In the genomic region with DNA sequence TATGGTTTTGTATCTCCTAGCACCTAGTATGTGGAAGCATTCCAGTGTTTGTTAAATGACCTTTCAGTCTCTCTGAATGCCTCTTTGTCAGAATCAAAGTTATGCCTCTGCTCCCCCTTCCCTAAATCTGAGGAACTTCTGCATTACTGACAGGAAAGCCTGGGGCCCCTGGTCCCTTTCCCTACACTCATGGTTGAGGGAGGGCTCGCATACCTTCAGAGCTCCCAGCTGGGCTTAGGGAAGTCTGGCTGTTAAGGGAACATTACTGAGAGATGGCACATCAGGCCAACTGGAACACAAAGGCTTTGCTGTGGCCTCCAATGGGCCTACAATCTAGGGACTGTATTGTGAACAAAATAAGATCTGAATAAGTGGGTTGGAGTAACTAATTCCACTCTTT, we compare ENCODE assay signal across 13 cellular contexts. TPM values are rescaled to one million over a fixed set of nuclear protein-coding genes. Genes with fewer than 3 reads are reported as not detected.
DNase-seq lines count a peak whose midpoint lies in the region; ATAC-seq and TF ChIP-seq lines count a peak whose summit lies in the region.
"Had no signal": no experiment of that assay in that cellular context is flagged by ENCODE, and none has a peak within 500 bp of the region (broad histone marks: within the 10 kb centered on the region; RNA-seq: fewer than 3 reads in every experiment).

No MANE protein-coding gene starts in this region.

- H3K4me1 Mint-ChIP-seq in activated CD4-positive, alpha-beta T cell treated with anti-CD3 and anti-CD28 coated beads for 36 hours = peaks cover 68% of the 10 kb centered on the region
- H3K4me1 Mint-ChIP-seq in HFFc6 (ENCODE audit: low read depth) (peaks cover 84% of the 10 kb centered on the region), chondrocyte (ENCODE audit: low read depth) (peaks cover 70% of the 10 kb centered on the region), progenitor cell of endocrine pancreas (ENCODE audit: low read depth) (peaks cover 46% of the 10 kb centered on the region)

- no peak for ATAC-seq in activated CD4-positive, alpha-beta T cell treated with anti-CD3 and anti-CD28 coated beads for 36 hours
- ATAC-seq in HG03521 (IDR thresholded peaks at IDR 0.05; ENCODE audit: unreplicated experiment) = no peak

- CTCF ChIA-PET in activated CD4-positive, alpha-beta T cell treated with anti-CD3 and anti-CD28 coated beads for 36 hours (lab: Charles Lee) = interaction anchor here (0.8 to 2.0 kb wide), 3 partner anchors 12 to 20 kb away, joined by 3 to 8 read pairs (median 3); no protein-coding TSS in a partner anchor

- H3K4me3 Mint-ChIP-seq in activated CD4-positive, alpha-beta T cell treated with anti-CD3 and anti-CD28 coated beads for 36 hours = no peak overlapping the region
- H3K4me3 Mint-ChIP-seq in HFFc6 (0 out of 2 replicates have a peak overlapping the region, but pooled peaks have one; percentile 13), chondrocyte (ENCODE audit: unreplicated experiment) (no peak overlapping the region), progenitor cell of endocrine pancreas (ENCODE audit: low read depth) (peak overlapping the region; percentile 32)

- intact Hi-C loops in activated CD4-positive, alpha-beta T cell treated with anti-CD3 and anti-CD28 coated beads for 36 hours (cut with DNase I, micrococcal nuclease) = no loop called here

- DNase-seq in activated CD4-positive, alpha-beta T cell treated with anti-CD3 and anti-CD28 coated beads for 36 hours = no peak
- DNase-seq in activated CD4-positive, alpha-beta T cell treated with anti-CD3 and anti-CD28 coated beads, Interleukin-2, amount 50 U/mL, for 4 hours = no peak
- DNase-seq in HFFc6 (no peak), chondrocyte (ENCODE audit: low spot score) (no peak), progenitor cell of endocrine pancreas (ENCODE audit: low spot score, unreplicated experiment) (no peak), NCI-H2171 treated with DMSO at 0.1 percent for 48 hours (lab: John Stamatoyannopoulos, UW) (no peak)
- no peak for DNase-seq in stimulated activated CD4-positive, alpha-beta T cell treated with anti-CD3 and anti-CD28 coated beads, Interleukin-12 subunit alpha, Interleukin-12 subunit beta, amount 100 ng/mL, for 4 hours
- DNase-seq: ACHN; activated CD4-positive, alpha-beta T cell treated with anti-CD3 and anti-CD28 coated beads, Interleukin-2, amount 50 U/mL, for 1 hour; DMS79; naive B cell; SW 1271 had no signal

- peak overlapping the region; percentile 55 for H3K27ac Mint-ChIP-seq in activated CD4-positive, alpha-beta T cell treated with anti-CD3 and anti-CD28 coated beads for 36 hours
- peak overlapping the region; percentile 30 for H3K27ac Mint-ChIP-seq in HFFc6
- H3K27ac Mint-ChIP-seq in chondrocyte (ENCODE audit: unreplicated experiment) = peak overlapping the region; percentile 36
- peak overlapping the region; percentile 41 for H3K27ac Mint-ChIP-seq in progenitor cell of endocrine pancreas

- peaks cover 86% of the 10 kb centered on the region for H3K36me3 Mint-ChIP-seq in activated CD4-positive, alpha-beta T cell treated with anti-CD3 and anti-CD28 coated beads for 36 hours (ENCODE audit: low read depth)
- H3K36me3 Mint-ChIP-seq in HFFc6 (ENCODE audit: low read depth) = peaks cover 66% of the 10 kb centered on the region
- H3K36me3 Mint-ChIP-seq in chondrocyte (ENCODE audit: low read depth) = peaks cover 24% of the 10 kb centered on the region
- H3K36me3 Mint-ChIP-seq in progenitor cell of endocrine pancreas (ENCODE audit: insufficient read depth) = peaks cover 25% of the 10 kb centered on the region

- H3K9me3 Mint-ChIP-seq in activated CD4-positive, alpha-beta T cell treated with anti-CD3 and anti-CD28 coated beads for 36 hours (ENCODE audit: low read depth) = no peaks in the 10 kb centered on the region
- H3K9me3 Mint-ChIP-seq in HFFc6 (no peaks in the 10 kb centered on the region), chondrocyte (ENCODE audit: low read depth) (no peaks in the 10 kb centered on the region), progenitor cell of endocrine pancreas (ENCODE audit: low read depth) (no peaks in the 10 kb centered on the region)
- H3K9me3 Mint-ChIP-seq: naive B cell had no signal

- H3K27me3 Mint-ChIP-seq in activated CD4-positive, alpha-beta T cell treated with anti-CD3 and anti-CD28 coated beads for 36 hours = no peaks in the 10 kb centered on the region
- H3K27me3 Mint-ChIP-seq in HFFc6 (ENCODE audit: insufficient read depth) (peaks cover 6% of the 10 kb centered on the region; the same call in 1 of the 2 replicates), chondrocyte (ENCODE audit: low read depth) (no peaks in the 10 kb centered on the region), progenitor cell of endocrine pancreas (no peaks in the 10 kb centered on the region)
- H3K27me3 Mint-ChIP-seq: naive B cell had no signal

- TF ChIP-seq CTCF in HFFc6 (IDR thresholded peaks at IDR 0.05) (no peak), chondrocyte (IDR thresholded peaks at IDR 0.05) (no peak), progenitor cell of endocrine pancreas (IDR thresholded peaks at IDR 0.05; ENCODE audit: unreplicated experiment) (no peak)

- POLR2A ChIA-PET in activated CD4-positive, alpha-beta T cell treated with anti-CD3 and anti-CD28 coated beads for 36 hours (lab: Charles Lee) = interaction anchor here (1.2 kb wide), 2 partner anchors 10 to 21 kb away, joined by 3 to 8 read pairs; a partner anchor contains a TSS

RNA-seq across cellular contexts. Expression of a gene that starts 10.3 kb away (rescaled TPM):
- total RNA-seq in activated CD4-positive, alpha-beta T cell treated with anti-CD3 and anti-CD28 coated beads for 36 hours = 1,000 to 10,000 TPM; 2,479 to 3,112 TPM
- total RNA-seq in HFFc6 (2021; fragmentation: NEBNext Ultra II Directional; extraction: Animal tissue kit (Norgen Biotek cat#: 25700)) = 1,000 to 10,000 TPM; 2,533 to 2,832 (median 2,656) TPM
- 909 to 976 TPM (median 944 TPM) in 3 replicates for total RNA-seq in chondrocyte
- 511 and 525 TPM in 2 replicates for total RNA-seq in progenitor cell of endocrine pancreas

RNA-seq across cellular contexts. Expression of a gene that starts 23.1 kb away (rescaled TPM):
- total RNA-seq in activated CD4-positive, alpha-beta T cell treated with anti-CD3 and anti-CD28 coated beads for 36 hours = under 1 TPM in 1 of 2 experiments, not detected in 1; 0.11 TPM
- under 1 TPM in 1 of 6 experiments, not detected in 5; 0.14 TPM for total RNA-seq in HFFc6 (2021; fragmentation: NEBNext Ultra II Directional; extraction: Animal tissue kit (Norgen Biotek cat#: 25700))
- total RNA-seq in chondrocyte (0.32 to 0.77 TPM (median 0.65 TPM) in 3 replicates), progenitor cell of endocrine pancreas (4.0 and 5.0 TPM in 2 replicates)

RNA-seq across cellular contexts. Expression of a gene that starts 51.7 kb away (rescaled TPM):
- 10 to 100 TPM; 41.4 to 58.2 TPM for total RNA-seq in activated CD4-positive, alpha-beta T cell treated with anti-CD3 and anti-CD28 coated beads for 36 hours
- 10 to 100 TPM; 21.6 to 27.8 (median 24.6) TPM for total RNA-seq in HFFc6 (2021; fragmentation: NEBNext Ultra II Directional; extraction: Animal tissue kit (Norgen Biotek cat#: 25700))
- total RNA-seq in chondrocyte (72.4 to 73.1 TPM (median 72.5 TPM) in 3 replicates), progenitor cell of endocrine pancreas (131 and 134 TPM in 2 replicates)

Comparison
In these comparisons a context has a peak if more than half of its experiments do, and no peak if none do; other contexts are left out.
1. H3K4me3 Mint-ChIP-seq: peak in HFFc6 (single experiment) and progenitor cell of endocrine pancreas (single experiment); none in activated CD4-positive, alpha-beta T cell treated with anti-CD3 and anti-CD28 coated beads for 36 hours (single experiment) and chondrocyte (single experiment).
2. Peak in every context shown above with its lines, with median percentiles within 50 percentile points of each other: H3K27ac Mint-ChIP-seq.